In the genomic region with DNA sequence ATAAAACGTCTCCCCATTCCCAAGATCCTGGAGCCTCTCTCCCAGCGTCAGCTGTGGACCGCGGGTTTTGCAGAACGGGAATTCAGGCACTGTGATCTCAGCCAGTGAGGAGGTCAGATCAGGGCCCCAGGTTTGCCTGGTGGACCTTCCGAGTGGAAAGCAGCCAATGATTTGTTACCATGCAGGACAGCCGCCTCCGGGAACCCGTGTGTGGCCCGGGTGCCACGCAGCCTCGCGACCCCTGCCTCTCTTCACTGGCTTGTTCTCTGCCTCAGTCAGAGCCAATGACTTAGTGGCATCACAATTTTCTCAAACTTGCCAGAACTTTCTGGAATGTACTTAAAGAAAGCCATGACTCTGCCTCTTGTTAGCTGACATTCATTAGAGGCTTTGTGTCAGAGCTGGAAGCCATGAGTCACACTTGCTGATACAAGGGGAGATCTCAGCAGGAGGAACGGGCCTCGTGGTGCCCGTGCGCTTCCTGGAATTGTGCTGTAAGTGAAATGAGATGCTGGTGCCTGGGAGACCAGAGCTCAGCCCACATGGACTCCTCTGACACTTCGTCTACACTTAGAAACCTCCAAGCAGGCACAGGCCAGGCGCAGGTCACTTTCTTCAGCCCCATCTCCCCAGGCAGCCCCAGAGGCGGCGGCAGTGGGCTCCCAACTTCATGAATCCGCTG, we compare ENCODE assay signal across 8 cellular contexts.
A peak's percentile ranks its signal among the peaks of the same experiment; 100 is the strongest.
DNase-seq lines count a peak whose midpoint lies in the region; ATAC-seq and TF ChIP-seq lines count a peak whose summit lies in the region.

No MANE protein-coding gene starts in this region.

- peak overlapping the region; percentile 88 for H4K91ac ChIP-seq in trophoblast cell (ENCODE audit: low read depth, low read length)

- no peaks in the 10 kb centered on the region for H3K9me3 Mint-ChIP-seq in activated naive CD4-positive, alpha-beta T cell treated with anti-CD3 and anti-CD28 coated beads, Interleukin-2, amount 50 U/mL, for 72 hours

- H3K9me3 ChIP-seq in trophoblast cell (ENCODE audit: insufficient read depth, low read depth, low read length), result peaks cover 2% of the 10 kb centered on the region

- H2BK120ac ChIP-seq in trophoblast cell (ENCODE audit: insufficient read depth, low read length, poor library complexity), result peak overlapping the region; percentile 92

- peak overlapping the region; percentile 79 for H3K14ac ChIP-seq in trophoblast cell (ENCODE audit: low read length)

- no peaks in the 10 kb centered on the region for H3K79me2 ChIP-seq in trophoblast cell (ENCODE audit: control insufficient read depth, insufficient read depth, low read length, poor library complexity)

- peaks cover 21% of the 10 kb centered on the region for H3K79me1 ChIP-seq in trophoblast cell (ENCODE audit: low read length)

- no CpG with 5 or more reads among the region's 22 CpGs for WGBS in trophoblast cell (ENCODE audit: extremely low coverage, insufficient coverage, insufficient read length)

- H3K27me3 ChIP-seq in trophoblast cell (ENCODE audit: insufficient read depth, low read length), result no peaks in the 10 kb centered on the region

- H3K36me3 Mint-ChIP-seq in activated naive CD4-positive, alpha-beta T cell treated with anti-CD3 and anti-CD28 coated beads, Interleukin-2, amount 50 U/mL, for 72 hours, result no peaks in the 10 kb centered on the region

- peak overlapping the region; percentile 69 for H3K18ac ChIP-seq in trophoblast cell (ENCODE audit: low read length)

- no peak for ATAC-seq in activated naive CD4-positive, alpha-beta T cell treated with anti-CD3 and anti-CD28 coated beads, Interleukin-2, amount 50 U/mL, for 72 hours
- no peak for ATAC-seq in HG03521 (IDR thresholded peaks at IDR 0.05; ENCODE audit: unreplicated experiment)

- H4K8ac ChIP-seq in trophoblast cell (ENCODE audit: low read depth, low read length), result peak overlapping the region; percentile 71

- peak overlapping the region; percentile 95 for H2BK12ac ChIP-seq in trophoblast cell (ENCODE audit: low read length)

- peaks cover 17 to 19% of the 10 kb centered on the region in 2 experiments for H3K4me1 ChIP-seq in trophoblast cell (ENCODE audit: control insufficient read depth in 1 of 2, insufficient read depth in 2 of 2, low read length in 2 of 2)

- H3K27ac Mint-ChIP-seq in activated naive CD4-positive, alpha-beta T cell treated with anti-CD3 and anti-CD28 coated beads, Interleukin-2, amount 50 U/mL, for 72 hours, result no peak overlapping the region

- TF ChIP-seq CTCF in epithelial cell of proximal tubule (conservative IDR thresholded peaks at IDR 0.05; ENCODE audit: low read depth, low read length), result no peak

- peak overlapping the region; percentile 25 for H3K4ac ChIP-seq in trophoblast cell (ENCODE audit: low read depth, low read length)

- DNase-seq in DMS53 (lab: John Stamatoyannopoulos, UW) (peak; percentile 94), NCI-H2196 (lab: John Stamatoyannopoulos, UW; ENCODE audit: unreplicated experiment) (peak; percentile 23), epithelial cell of proximal tubule (ENCODE audit: low read depth) (peak; percentile 95), trophoblast cell (peak; percentile 98 to 99), NCI-H82 (lab: John Stamatoyannopoulos, UW) (no peak)
- no peak for DNase-seq in effector CD4-positive, alpha-beta T cell
- DNase-seq in activated naive CD4-positive, alpha-beta T cell treated with anti-CD3 and anti-CD28 coated beads, Interleukin-2, amount 50 U/mL, for 72 hours (ENCODE audit: low spot score in 2 of 2), result no peak

- H3K4me3 ChIP-seq in epithelial cell of proximal tubule (ENCODE audit: low read depth, low read length), result peak overlapping the region; percentile 19
- H3K4me3 ChIP-seq in trophoblast cell (ENCODE audit: low read depth, low read length), result no peak overlapping the region

- H3K23ac ChIP-seq in trophoblast cell (ENCODE audit: low read length), result no peak overlapping the region

- H4K12ac ChIP-seq in trophoblast cell (ENCODE audit: low read depth, low read length), result no peak overlapping the region

- peak overlapping the region; percentile 61 for H2AK5ac ChIP-seq in trophoblast cell (ENCODE audit: low read length)

- no peak overlapping the region for H3K9ac ChIP-seq in trophoblast cell (ENCODE audit: low read length)

- H2BK5ac ChIP-seq in trophoblast cell (ENCODE audit: low read depth, low read length, poor library complexity), result peak overlapping the region; percentile 77

- H3K27ac ChIP-seq in trophoblast cell (ENCODE audit: low read depth, low read length), result peak overlapping the region; percentile 83

- H2AFZ ChIP-seq in trophoblast cell (ENCODE audit: insufficient read depth, low read length, poor library complexity), result no peak overlapping the region

- H3K36me3 ChIP-seq in trophoblast cell (ENCODE audit: control insufficient read depth in 1 of 2, insufficient read depth in 2 of 2, low read length in 2 of 2), result no peaks in the 10 kb centered on the region

- no peak overlapping the region for H3K4me2 ChIP-seq in trophoblast cell (ENCODE audit: low read length)

Comparison
In these comparisons a context has a peak if more than half of its experiments do, and no peak if none do; other contexts are left out.
1. DNase-seq: peak in DMS53 (single experiment), NCI-H2196 (single experiment), epithelial cell of proximal tubule (single experiment) and trophoblast cell (2 of 2); none in NCI-H82 (single experiment), effector CD4-positive, alpha-beta T cell (single experiment) and activated naive CD4-positive, alpha-beta T cell treated with anti-CD3 and anti-CD28 coated beads, Interleukin-2, amount 50 U/mL, for 72 hours (0 of 2).